26 cellular contexts compared by ENCODE assay signal in genomic region chr11:72570893-72571741, GRCh38.
DNase-seq lines count a peak whose midpoint lies in the region; ATAC-seq and TF ChIP-seq lines count a peak whose summit lies in the region.
"Had no signal": no experiment of that assay in that cellular context is flagged by ENCODE, and none has a peak within 500 bp of the region (broad histone marks: within the 10 kb centered on the region; RNA-seq: fewer than 3 reads in every experiment).

No MANE protein-coding gene starts in this region.

- no peaks in the 10 kb centered on the region for H3K36me3 Mint-ChIP-seq in HFFc6 (ENCODE audit: low read depth)
- no peaks in the 10 kb centered on the region for H3K36me3 Mint-ChIP-seq in T-helper 1 cell treated with Interleukin-12 subunit alpha and Interleukin-12 subunit beta and Interleukin-4 antibody, amounts not matched to agents 30 μg/mL and 1 μg/mL, for 36 hours (ENCODE audit: low read depth)
- no peaks in the 10 kb centered on the region for H3K36me3 Mint-ChIP-seq in stimulated activated effector memory CD8-positive, alpha-beta T cell treated with anti-CD3 and anti-CD28 coated beads, Interleukin-12 subunit alpha, Interleukin-12 subunit beta, amount 100 ng/mL, for 72 hours
- H3K36me3 Mint-ChIP-seq: CD8-positive, alpha-beta memory T cell had no signal

- H3K27me3 ChIP-seq in trophoblast cell (ENCODE audit: insufficient read depth, low read length), result no peaks in the 10 kb centered on the region
- H3K27me3 ChIP-seq in transverse colon, result no peaks in the 10 kb centered on the region
- H3K27me3 ChIP-seq in left ventricle myocardium inferior (ENCODE audit: low read depth), result no peaks in the 10 kb centered on the region
- H3K27me3 ChIP-seq: adrenal gland had no signal

- peak overlapping the region; percentile 41 for H3K9ac ChIP-seq in trophoblast cell (ENCODE audit: low read length)
- H3K9ac ChIP-seq: KMS-11 had no signal

- H3K4me1 Mint-ChIP-seq in HFFc6 (ENCODE audit: low read depth), result peaks cover 60% of the 10 kb centered on the region
- peaks cover 16% of the 10 kb centered on the region for H3K4me1 Mint-ChIP-seq in T-helper 1 cell treated with Interleukin-12 subunit alpha and Interleukin-12 subunit beta and Interleukin-4 antibody, amounts not matched to agents 30 μg/mL and 1 μg/mL, for 36 hours (ENCODE audit: low read depth)
- H3K4me1 Mint-ChIP-seq in stimulated activated effector memory CD8-positive, alpha-beta T cell treated with anti-CD3 and anti-CD28 coated beads, Interleukin-12 subunit alpha, Interleukin-12 subunit beta, amount 100 ng/mL, for 72 hours, result peaks cover 38% of the 10 kb centered on the region

- peak overlapping the region; percentile 41 for H3K14ac ChIP-seq in trophoblast cell (ENCODE audit: low read length)

- H3K27ac ChIP-seq in trophoblast cell (ENCODE audit: low read depth, low read length), result peak overlapping the region; percentile 46
- no peak overlapping the region for H3K27ac ChIP-seq in transverse colon
- H3K27ac ChIP-seq in left ventricle myocardium inferior (replicated peaks), result no peak overlapping the region
- H3K27ac ChIP-seq: adrenal gland, KMS-11, SK-N-MC had no signal

- H3K9me3 ChIP-seq in trophoblast cell (ENCODE audit: insufficient read depth, low read depth, low read length), result no peaks in the 10 kb centered on the region
- no peaks in the 10 kb centered on the region for H3K9me3 ChIP-seq in transverse colon
- H3K9me3 ChIP-seq in left ventricle myocardium inferior (replicated peaks), result no peaks in the 10 kb centered on the region
- H3K9me3 ChIP-seq: adrenal gland, left lung had no signal

- H3K79me2 ChIP-seq in trophoblast cell (ENCODE audit: control insufficient read depth, insufficient read depth, low read length, poor library complexity), result no peaks in the 10 kb centered on the region

- H3K4me2 ChIP-seq in trophoblast cell (ENCODE audit: low read length), result no peak overlapping the region
- H3K4me2 ChIP-seq: GM23338, KMS-11 had no signal

- H3K4me1 ChIP-seq in trophoblast cell (ENCODE audit: control insufficient read depth in 1 of 2, insufficient read depth in 2 of 2, low read length in 2 of 2), result peaks cover 29 to 42% of the 10 kb centered on the region in 2 experiments
- no peaks in the 10 kb centered on the region for H3K4me1 ChIP-seq in transverse colon
- H3K4me1 ChIP-seq in left ventricle myocardium inferior, result no peaks in the 10 kb centered on the region
- H3K4me1 ChIP-seq: adrenal gland, left lung had no signal

- in situ Hi-C loops in transverse colon (cut with MboI; ENCODE audit: low pct_ligation_motif_present in 1 of 4, low pct_unique_long_range_greater_than_20kb in 1 of 4, low sequenced_read_pairs in 3 of 4), result loop anchor here in 3 of 4 donors (10.0 kb wide), 1 partner anchor 96 kb away; no protein-coding TSS in a partner anchor

- H3K79me1 ChIP-seq in trophoblast cell (ENCODE audit: low read length), result peaks cover 13% of the 10 kb centered on the region

- no peak overlapping the region for H3K23ac ChIP-seq in trophoblast cell (ENCODE audit: low read length)

- DNase-seq in HFFc6 (no peak), fibroblast of pulmonary artery (ENCODE audit: low read depth) (no peak), trophoblast cell (no peak), transverse colon (no peak), left ventricle myocardium inferior (no peak)
- DNase-seq in stimulated activated effector memory CD8-positive, alpha-beta T cell treated with anti-CD3 and anti-CD28 coated beads, Interleukin-12 subunit alpha, Interleukin-12 subunit beta, amount 100 ng/mL, for 72 hours (ENCODE audit: low spot score in 2 of 2), result no peak
- DNase-seq: activated effector memory CD4-positive, alpha-beta T cell treated with anti-CD3 and anti-CD28 coated beads, Interleukin-2, amount 50 U/mL, for 16 hours; CD8-positive, alpha-beta memory T cell; DMS79; effector CD8-positive, alpha-beta T cell; left lung; MV-4-11; NCI-H1694 treated with DMSO at 0.1 percent for 48 hours; NCI-H2227 treated with DMSO at 0.1 percent for 48 hours; NCI-H748 treated with DMSO at 0.1 percent for 48 hours; small intestine; stimulated activated CD4-positive, alpha-beta T cell treated with anti-CD3 and anti-CD28 coated beads, Interleukin-4, amount 100 ng/mL, for 1 hour; stimulated activated naive CD8-positive, alpha-beta T cell treated with anti-CD3 and anti-CD28 coated beads, Interleukin-15, amount 100 ng/mL, for 72 hours; T1000 had no signal

- no peak for TF ChIP-seq POLR2A in transverse colon (IDR thresholded peaks at IDR 0.05)

- no peak overlapping the region for H3K4me3 Mint-ChIP-seq in HFFc6
- H3K4me3 Mint-ChIP-seq in T-helper 1 cell treated with Interleukin-12 subunit alpha and Interleukin-12 subunit beta and Interleukin-4 antibody, amounts not matched to agents 30 μg/mL and 1 μg/mL, for 36 hours, result no peak overlapping the region
- no peak overlapping the region for H3K4me3 Mint-ChIP-seq in stimulated activated effector memory CD8-positive, alpha-beta T cell treated with anti-CD3 and anti-CD28 coated beads, Interleukin-12 subunit alpha, Interleukin-12 subunit beta, amount 100 ng/mL, for 72 hours
- H3K4me3 Mint-ChIP-seq: GM23338; stimulated activated naive CD8-positive, alpha-beta T cell treated with anti-CD3 and anti-CD28 coated beads, Interleukin-15, amount 100 ng/mL, for 72 hours had no signal

- no peaks in the 10 kb centered on the region for H3K36me3 ChIP-seq in trophoblast cell (ENCODE audit: control insufficient read depth in 1 of 2, insufficient read depth in 2 of 2, low read length in 2 of 2)
- H3K36me3 ChIP-seq in transverse colon, result no peaks in the 10 kb centered on the region
- H3K36me3 ChIP-seq in left ventricle myocardium inferior, result no peaks in the 10 kb centered on the region
- H3K36me3 ChIP-seq: adrenal gland, left lung had no signal

- H2BK120ac ChIP-seq in trophoblast cell (ENCODE audit: insufficient read depth, low read length, poor library complexity), result peak overlapping the region; percentile 39

- peak overlapping the region; percentile 16 for H4K12ac ChIP-seq in trophoblast cell (ENCODE audit: low read depth, low read length)

- H3K9me3 Mint-ChIP-seq in HFFc6, result no peaks in the 10 kb centered on the region
- H3K9me3 Mint-ChIP-seq in T-helper 1 cell treated with Interleukin-12 subunit alpha and Interleukin-12 subunit beta and Interleukin-4 antibody, amounts not matched to agents 30 μg/mL and 1 μg/mL, for 36 hours, result no peaks in the 10 kb centered on the region
- H3K9me3 Mint-ChIP-seq in stimulated activated effector memory CD8-positive, alpha-beta T cell treated with anti-CD3 and anti-CD28 coated beads, Interleukin-12 subunit alpha, Interleukin-12 subunit beta, amount 100 ng/mL, for 72 hours, result no peaks in the 10 kb centered on the region
- H3K9me3 Mint-ChIP-seq: CD8-positive, alpha-beta memory T cell; GM23338; stimulated activated naive CD8-positive, alpha-beta T cell treated with anti-CD3 and anti-CD28 coated beads, Interleukin-15, amount 100 ng/mL, for 72 hours had no signal

- H3K4ac ChIP-seq in trophoblast cell (ENCODE audit: low read depth, low read length), result peak overlapping the region; percentile 24

- H4K91ac ChIP-seq in trophoblast cell (ENCODE audit: low read depth, low read length), result peak overlapping the region; percentile 87

- H3K4me3 ChIP-seq in fibroblast of pulmonary artery (replicated peaks; ENCODE audit: low read depth, low read length) (peak overlapping the region; percentile 29), trophoblast cell (ENCODE audit: low read depth, low read length) (no peak overlapping the region), transverse colon (no peak overlapping the region), left ventricle myocardium inferior (no peak overlapping the region)
- H3K4me3 ChIP-seq: adrenal gland, GM23338, left lung, SK-N-MC had no signal

- H2AFZ ChIP-seq in trophoblast cell (ENCODE audit: insufficient read depth, low read length, poor library complexity), result no peak overlapping the region

- peak overlapping the region; percentile 59 for H4K8ac ChIP-seq in trophoblast cell (ENCODE audit: low read depth, low read length)

- peak overlapping the region; percentile 21 for H2AK5ac ChIP-seq in trophoblast cell (ENCODE audit: low read length)

- peaks cover 4% of the 10 kb centered on the region for H3K27me3 Mint-ChIP-seq in HFFc6 (ENCODE audit: insufficient read depth)
- peaks cover 28% of the 10 kb centered on the region for H3K27me3 Mint-ChIP-seq in T-helper 1 cell treated with Interleukin-12 subunit alpha and Interleukin-12 subunit beta and Interleukin-4 antibody, amounts not matched to agents 30 μg/mL and 1 μg/mL, for 36 hours (ENCODE audit: low read depth)

- H2BK12ac ChIP-seq in trophoblast cell (ENCODE audit: low read length), result peak overlapping the region; percentile 93

- peak overlapping the region; percentile 62; the same call in 1 of the 2 replicates for H3K27ac Mint-ChIP-seq in HFFc6
- peak overlapping the region; percentile 69 for H3K27ac Mint-ChIP-seq in T-helper 1 cell treated with Interleukin-12 subunit alpha and Interleukin-12 subunit beta and Interleukin-4 antibody, amounts not matched to agents 30 μg/mL and 1 μg/mL, for 36 hours
- no peak overlapping the region for H3K27ac Mint-ChIP-seq in stimulated activated effector memory CD8-positive, alpha-beta T cell treated with anti-CD3 and anti-CD28 coated beads, Interleukin-12 subunit alpha, Interleukin-12 subunit beta, amount 100 ng/mL, for 72 hours
- H3K27ac Mint-ChIP-seq: GM23338; stimulated activated naive CD8-positive, alpha-beta T cell treated with anti-CD3 and anti-CD28 coated beads, Interleukin-15, amount 100 ng/mL, for 72 hours had no signal

- intact Hi-C loops in transverse colon (cut with DNase I; ENCODE audit: low total_unique reads) (no loop called here), left ventricle myocardium inferior (cut with micrococcal nuclease) (loop anchor here (10.0 kb wide), 1 partner anchor 96 kb away; no protein-coding TSS in a partner anchor)

- H2BK5ac ChIP-seq in trophoblast cell (ENCODE audit: low read depth, low read length, poor library complexity), result peak overlapping the region; percentile 72

- no CpG with 5 or more reads among the region's 10 CpGs for WGBS in trophoblast cell (ENCODE audit: extremely low coverage, insufficient coverage, insufficient read length)
- 73 to 100% methylated on average over 2 to 10 of the region's 10 CpGs for WGBS in transverse colon (ENCODE audit: low coverage in 1 of 2), 2 donors

- ATAC-seq in stimulated activated effector memory CD8-positive, alpha-beta T cell treated with anti-CD3 and anti-CD28 coated beads, Interleukin-12 subunit alpha, Interleukin-12 subunit beta, amount 100 ng/mL, for 72 hours, result no peak
- ATAC-seq in HG03280 (IDR thresholded peaks at IDR 0.05; ENCODE audit: unreplicated experiment), result no peak
- ATAC-seq: activated CD4-positive, CD25-positive, alpha-beta regulatory T cell treated with anti-CD3 and anti-CD28 coated beads, Interleukin-2, amount 50 U/mL, for 24 hours; GM23338; left lung; stimulated activated naive CD8-positive, alpha-beta T cell treated with anti-CD3 and anti-CD28 coated beads, Interleukin-15, amount 100 ng/mL, for 72 hours had no signal

- peak overlapping the region; percentile 78 for H3K18ac ChIP-seq in trophoblast cell (ENCODE audit: low read length)

- TF ChIP-seq CTCF in HFFc6 (IDR thresholded peaks at IDR 0.05), result no peak
- TF ChIP-seq CTCF in fibroblast of pulmonary artery (IDR thresholded peaks at IDR 0.05; ENCODE audit: low read length, missing control alignments), result no peak
- no peak for TF ChIP-seq CTCF in transverse colon (IDR thresholded peaks at IDR 0.05)
- no peak for TF ChIP-seq CTCF in left ventricle myocardium inferior (IDR thresholded peaks at IDR 0.05; ENCODE audit: borderline replicate concordance)

- TF ChIP-seq EP300 in transverse colon (IDR thresholded peaks at IDR 0.05; ENCODE audit: low read depth), result no peak
